ENCODE assay signal across 9 cellular contexts in genomic region chrX:24023538-24023937, GRCh38. TPM values are rescaled to one million over a fixed set of nuclear protein-coding genes. Genes with fewer than 3 reads are reported as not detected.
A peak's percentile ranks its signal among the peaks of the same experiment; 100 is the strongest.
DNase-seq lines count a peak whose midpoint lies in the region; ATAC-seq, FAIRE-seq and TF ChIP-seq lines count a peak whose summit lies in the region.
"Had no signal": no experiment of that assay in that cellular context is flagged by ENCODE, and none has a peak within 500 bp of the region (broad histone marks: within the 10 kb centered on the region; RNA-seq: fewer than 3 reads in every experiment).

No MANE protein-coding gene starts in this region.

- H3K27ac ChIP-seq in kidney (ENCODE audit: low read depth in 2 of 2, low read length in 2 of 2) (no peak overlapping the region), tibial artery (peak overlapping the region in 1 of 2 donors; percentile 97), adrenal gland (peak overlapping the region in 2 of 5 donors; percentile 93)

- no peak for TF ChIP-seq POLR2A in adrenal gland (IDR thresholded peaks at IDR 0.05)

- CTCF ChIA-PET in activated naive CD4-positive, alpha-beta T cell treated with anti-CD3 and anti-CD28 coated beads, Interleukin-2, amount 10 ng/mL, durations not matched to agents 7 days and 5 days (lab: Charles Lee): no interaction called here

- peak overlapping the region; percentile 84 to 86 for H3K4me3 ChIP-seq in kidney (ENCODE audit: low read length in 2 of 2)
- peak overlapping the region; percentile 90 to 93 for H3K4me3 ChIP-seq in tibial artery
- peak overlapping the region in 2 of 4 donors; percentile 56 to 72 for H3K4me3 ChIP-seq in adrenal gland

- 3 to 19% (median 16%) methylated on average over 1 of the region's 1 CpG for WGBS in adrenal gland, 4 donors

- no peak for TF ChIP-seq CTCF in kidney (IDR thresholded peaks at IDR 0.05; ENCODE audit: borderline replicate concordance, extremely low read depth, insufficient read depth)
- TF ChIP-seq CTCF in tibial artery (IDR thresholded peaks at IDR 0.05): no peak
- TF ChIP-seq CTCF in adrenal gland (IDR thresholded peaks at IDR 0.05): no peak

- H3K4me1 ChIP-seq in kidney (ENCODE audit: control insufficient read depth in 1 of 2, insufficient read depth in 1 of 2, low read depth in 1 of 2, low read length in 2 of 2): no peaks in the 10 kb centered on the region
- peaks cover 0 to 20% (median 5%) of the 10 kb centered on the region in 4 donors for H3K4me1 ChIP-seq in tibial artery
- H3K4me1 ChIP-seq in adrenal gland (replicated peaks in 1 of 2): peaks cover 0 to 4% of the 10 kb centered on the region in 2 donors

- H3K27ac Mint-ChIP-seq in activated naive CD4-positive, alpha-beta T cell treated with anti-CD3 and anti-CD28 coated beads, Interleukin-2, amount 10 ng/mL, durations not matched to agents 7 days and 5 days: peak overlapping the region; percentile 91
- H3K27ac Mint-ChIP-seq in activated naive CD8-positive, alpha-beta T cell treated with anti-CD3 and anti-CD28 coated beads, Interleukin-2, amount 10 ng/mL, durations not matched to agents 7 days and 5 days: peak overlapping the region; percentile 92

- peak overlapping the region; percentile 85 for H3K4me3 Mint-ChIP-seq in activated naive CD4-positive, alpha-beta T cell treated with anti-CD3 and anti-CD28 coated beads, Interleukin-2, amount 10 ng/mL, durations not matched to agents 7 days and 5 days
- peak overlapping the region; percentile 96 for H3K4me3 Mint-ChIP-seq in activated naive CD8-positive, alpha-beta T cell treated with anti-CD3 and anti-CD28 coated beads, Interleukin-2, amount 10 ng/mL, durations not matched to agents 7 days and 5 days

- peaks cover 40% of the 10 kb centered on the region for H3K4me1 Mint-ChIP-seq in activated naive CD4-positive, alpha-beta T cell treated with anti-CD3 and anti-CD28 coated beads, Interleukin-2, amount 10 ng/mL, durations not matched to agents 7 days and 5 days
- peaks cover 16% of the 10 kb centered on the region for H3K4me1 Mint-ChIP-seq in activated naive CD8-positive, alpha-beta T cell treated with anti-CD3 and anti-CD28 coated beads, Interleukin-2, amount 10 ng/mL, durations not matched to agents 7 days and 5 days

- peaks cover 16% of the 10 kb centered on the region for H3K36me3 Mint-ChIP-seq in activated naive CD4-positive, alpha-beta T cell treated with anti-CD3 and anti-CD28 coated beads, Interleukin-2, amount 10 ng/mL, durations not matched to agents 7 days and 5 days
- H3K36me3 Mint-ChIP-seq in activated naive CD8-positive, alpha-beta T cell treated with anti-CD3 and anti-CD28 coated beads, Interleukin-2, amount 10 ng/mL, durations not matched to agents 7 days and 5 days: peaks cover 10% of the 10 kb centered on the region

- H3K9ac ChIP-seq in kidney (ENCODE audit: low read length in 2 of 2): peak overlapping the region in 1 of 2 donors; percentile 71

- H3K9me3 Mint-ChIP-seq in activated naive CD4-positive, alpha-beta T cell treated with anti-CD3 and anti-CD28 coated beads, Interleukin-2, amount 10 ng/mL, durations not matched to agents 7 days and 5 days: no peaks in the 10 kb centered on the region
- no peaks in the 10 kb centered on the region for H3K9me3 Mint-ChIP-seq in activated naive CD8-positive, alpha-beta T cell treated with anti-CD3 and anti-CD28 coated beads, Interleukin-2, amount 10 ng/mL, durations not matched to agents 7 days and 5 days

- no peak for ATAC-seq in activated naive CD8-positive, alpha-beta T cell treated with anti-CD3 and anti-CD28 coated beads, Interleukin-2, amount 10 ng/mL, durations not matched to agents 7 days and 5 days (ENCODE audit: low read depth)

- no peaks in the 10 kb centered on the region for H3K27me3 Mint-ChIP-seq in activated naive CD4-positive, alpha-beta T cell treated with anti-CD3 and anti-CD28 coated beads, Interleukin-2, amount 10 ng/mL, durations not matched to agents 7 days and 5 days
- no peaks in the 10 kb centered on the region for H3K27me3 Mint-ChIP-seq in activated naive CD8-positive, alpha-beta T cell treated with anti-CD3 and anti-CD28 coated beads, Interleukin-2, amount 10 ng/mL, durations not matched to agents 7 days and 5 days

- no peaks in the 10 kb centered on the region for H3K27me3 ChIP-seq in tibial artery
- peaks cover 9% of the 10 kb centered on the region for H3K27me3 ChIP-seq in adrenal gland

- H3K9me3 ChIP-seq in kidney (ENCODE audit: control insufficient read depth in 1 of 2, low read length in 2 of 2) (no peaks in the 10 kb centered on the region), tibial artery (no peaks in the 10 kb centered on the region), adrenal gland (replicated peaks in 1 of 3) (no peaks in the 10 kb centered on the region)

- intact Hi-C loops in kidney (cut with DNase I): no loop called here
- intact Hi-C loops in tibial artery (cut with DNase I; ENCODE audit: low total_unique reads): no loop called here
- intact Hi-C loops in adrenal gland (cut with DNase I): no loop called here

- H3K36me3 ChIP-seq in kidney (ENCODE audit: control insufficient read depth in 1 of 2, insufficient read depth in 2 of 2, low read length in 2 of 2) (no peaks in the 10 kb centered on the region), tibial artery (no peaks in the 10 kb centered on the region), adrenal gland (replicated peaks in 1 of 2) (no peaks in the 10 kb centered on the region)

- DNase-seq in activated naive CD4-positive, alpha-beta T cell treated with anti-CD3 and anti-CD28 coated beads, Interleukin-2, amount 10 ng/mL, durations not matched to agents 7 days and 5 days: no peak
- DNase-seq in activated naive CD4-positive, alpha-beta T cell treated with anti-CD3 and anti-CD28 coated beads, Interleukin-2, amount 50 U/mL, for 16 hours: no peak
- DNase-seq in activated naive CD8-positive, alpha-beta T cell treated with anti-CD3 and anti-CD28 coated beads, Interleukin-2, amount 10 ng/mL, durations not matched to agents 7 days and 5 days: no peak
- DNase-seq in kidney: no peak
- no peak for DNase-seq in tibial artery
- no peak for DNase-seq in D341Med (ENCODE audit: low spot score)
- DNase-seq in activated effector memory CD4-positive, alpha-beta T cell treated with Interleukin-2 at 50 U/mL for 16 hours: no peak
- no peak for DNase-seq in adrenal gland
- DNase-seq: DMS153 had no signal

- POLR2A ChIA-PET in activated naive CD8-positive, alpha-beta T cell treated with anti-CD3 and anti-CD28 coated beads, Interleukin-2, amount 10 ng/mL, durations not matched to agents 7 days and 5 days (lab: Charles Lee): interaction anchor here (1.5 kb wide), 1 partner anchor 116 kb away, joined by 5 read pairs; the partner anchor contains the start of genes APOO and CXorf58

- FAIRE-seq in kidney (lab: Jason Lieb, UNC): peak; percentile 58

RNA-seq across cellular contexts. Expression of gene KLHL15, which starts 3.4 kb away (rescaled TPM):
- total RNA-seq in activated naive CD8-positive, alpha-beta T cell treated with anti-CD3 and anti-CD28 coated beads, Interleukin-2, amount 10 ng/mL, durations not matched to agents 7 days and 5 days: 10 to 100 TPM; 12.2 to 14.3 TPM
- 7.2 TPM for total RNA-seq in kidney
- 2.2 TPM for polyA plus RNA-seq in kidney (ENCODE audit: insufficient read depth, low read depth, low replicate concordance)
- 10 to 100 TPM in 7 of 8 donors, 1 to 10 TPM in 1; 9.5 to 75.3 (median 17.8) TPM for total RNA-seq in adrenal gland
- 10 to 100 TPM in 1 of 3 donors, 1 to 10 TPM in 2; 1.5 to 16.7 (median 3.1) TPM for polyA plus RNA-seq in adrenal gland

RNA-seq across cellular contexts. Expression of gene EIF2S3, which starts 31.2 kb away (rescaled TPM):
- total RNA-seq in activated naive CD8-positive, alpha-beta T cell treated with anti-CD3 and anti-CD28 coated beads, Interleukin-2, amount 10 ng/mL, durations not matched to agents 7 days and 5 days: 100 to 1,000 TPM; 194 to 199 TPM
- 173 TPM for total RNA-seq in kidney
- polyA plus RNA-seq in kidney (ENCODE audit: insufficient read depth, low read depth, low replicate concordance): 54.3 TPM
- 100 to 1,000 TPM in 6 of 8 donors, 10 to 100 TPM in 2; 73.4 to 185 (median 127) TPM for total RNA-seq in adrenal gland
- polyA plus RNA-seq in adrenal gland: 10 to 100 TPM; 49.1 to 95.9 (median 50.3) TPM
